ENCODE assay signal across 18 cellular contexts in the genomic region with DNA sequence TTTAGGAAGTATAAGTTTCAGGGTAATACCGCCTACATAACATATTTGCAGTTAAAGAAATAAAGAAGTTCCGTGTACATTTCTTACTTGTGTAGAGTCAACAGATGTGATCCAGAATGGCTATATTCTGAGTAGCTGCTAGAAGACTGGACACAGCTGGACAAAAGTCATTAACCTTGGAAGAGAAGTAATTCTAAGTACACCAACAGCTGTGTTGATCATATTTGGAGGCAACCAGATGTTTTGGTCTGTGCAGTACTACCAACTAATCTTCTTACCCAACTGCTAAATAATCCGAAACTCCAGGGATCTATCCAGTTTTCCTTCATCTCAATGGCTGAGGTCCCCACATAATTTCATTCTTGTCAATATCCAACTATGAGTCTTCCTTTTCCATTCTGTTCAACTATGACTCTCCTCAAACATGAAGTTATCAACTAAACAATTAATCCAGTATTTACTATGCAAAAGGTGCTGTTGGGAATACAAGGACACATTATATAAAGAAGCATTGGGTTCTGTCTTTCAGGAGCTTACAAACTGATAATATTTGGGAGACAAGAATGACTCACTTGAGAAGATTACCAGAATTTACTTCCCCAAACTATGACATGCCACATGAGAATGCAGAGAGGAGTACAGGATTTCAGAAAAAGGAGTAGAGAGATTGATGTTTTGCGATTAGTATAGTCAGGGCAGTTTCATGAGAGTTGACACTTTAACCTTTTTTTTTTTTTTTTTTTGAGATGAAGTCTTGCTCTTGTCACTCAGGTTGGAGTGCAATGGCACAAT.
DNase-seq lines count a peak whose midpoint lies in the region; ATAC-seq and TF ChIP-seq lines count a peak whose summit lies in the region.
"Had no signal": no experiment of that assay in that cellular context is flagged by ENCODE, and none has a peak within 500 bp of the region (broad histone marks: within the 10 kb centered on the region; RNA-seq: fewer than 3 reads in every experiment).

No MANE protein-coding gene starts in this region.

- CTCF ChIA-PET in RWPE1 (lab: Yijun Ruan, JAX): interaction anchor here (1.3 kb wide), 1 partner anchor 29 kb away, joined by 5 read pairs; no protein-coding TSS in a partner anchor

- TF ChIP-seq CTCF in choroid plexus epithelial cell (conservative IDR thresholded peaks at IDR 0.05; ENCODE audit: low read depth, low read length): no peak
- no peak for TF ChIP-seq CTCF in RWPE1 (conservative IDR thresholded peaks at IDR 0.05; ENCODE audit: low read depth)

- H3K27ac ChIP-seq in RWPE1: no peak overlapping the region
- H3K27ac ChIP-seq: BLaER1 treated with 17β-estradiol and CSF1 and Interleukin-3, amounts not matched to agents 10 nM and 100 nM had no signal

- ATAC-seq in GM19324 (IDR thresholded peaks at IDR 0.05; ENCODE audit: low FRiP score, unreplicated experiment): no peak

- peak; percentile 39 for DNase-seq in EL
- peak; percentile 53 for DNase-seq in NCI-H226
- peak; percentile 13 for DNase-seq in choroid plexus epithelial cell (ENCODE audit: low read depth)
- peak; percentile 39 for DNase-seq in iris pigment epithelial cell (ENCODE audit: low read depth)
- DNase-seq in NCI-H1694 (lab: John Stamatoyannopoulos, UW): no peak
- no peak for DNase-seq in RWPE1 (ENCODE audit: low spot score)
- DNase-seq in activated CD4-positive, alpha-beta T cell treated with anti-CD3 and anti-CD28 coated beads, Interleukin-2, amount 50 U/mL, for 4 hours: no peak
- DNase-seq: DND-41, H7, KBM-7, NCI-H1092, NCI-H146, NCI-H2081 treated with DMSO at 0.1 percent for 48 hours, NCI-H510A treated with DMSO at 0.1 percent for 48 hours, SHP77, SK-N-SH had no signal

- POLR2A ChIA-PET in RWPE1 (lab: Yijun Ruan, JAX; ENCODE audit: low non-redundant PET): no interaction called here

- no peak overlapping the region for H3K4me3 ChIP-seq in choroid plexus epithelial cell (ENCODE audit: low read depth, low read length)
- H3K4me3 ChIP-seq: BLaER1 treated with 17β-estradiol and CSF1 and Interleukin-3, amounts not matched to agents 10 nM and 100 nM had no signal

Comparison
In these comparisons a context has a peak if more than half of its experiments do, and no peak if none do; other contexts are left out.
1. DNase-seq: peak in EL (single experiment), NCI-H226 (single experiment), choroid plexus epithelial cell (single experiment) and iris pigment epithelial cell (single experiment); none in NCI-H1694 (single experiment), RWPE1 (single experiment) and activated CD4-positive, alpha-beta T cell treated with anti-CD3 and anti-CD28 coated beads, Interleukin-2, amount 50 U/mL, for 4 hours (0 of 2).